9 cellular contexts compared by ENCODE assay signal in genomic region chr11:123020968-123021367, GRCh38. TPM values are rescaled to one million over a fixed set of nuclear protein-coding genes. Genes with fewer than 3 reads are reported as not detected.
DNase-seq lines count a peak whose midpoint lies in the region; ATAC-seq, FAIRE-seq and TF ChIP-seq lines count a peak whose summit lies in the region.
"Had no signal": no experiment of that assay in that cellular context is flagged by ENCODE, and none has a peak within 500 bp of the region (broad histone marks: within the 10 kb centered on the region; RNA-seq: fewer than 3 reads in every experiment).

No MANE protein-coding gene starts in this region.

- peaks cover 4% of the 10 kb centered on the region for H3K27me3 Mint-ChIP-seq in activated naive CD8-positive, alpha-beta T cell treated with anti-CD3 and anti-CD28 coated beads for 36 hours

- 42 to 47% methylated on average over 2 of the region's 2 CpGs for WGBS in thyroid gland, 2 donors

- no peaks in the 10 kb centered on the region for H4K20me1 ChIP-seq in OCI-LY3 (ENCODE audit: insufficient read depth, low read length)
- H4K20me1 ChIP-seq in keratinocyte (ENCODE audit: control insufficient read depth, extremely low read depth, insufficient read depth, low read length) = no peaks in the 10 kb centered on the region

- no peak for ATAC-seq in HG03521 (IDR thresholded peaks at IDR 0.05; ENCODE audit: unreplicated experiment)

- H3K36me3 ChIP-seq in BE2C (no peaks in the 10 kb centered on the region), OCI-LY3 (replicated peaks; ENCODE audit: low read depth, low read length) (no peaks in the 10 kb centered on the region), keratinocyte (ENCODE audit: control insufficient read depth in 2 of 2, extremely low read depth in 1 of 2, insufficient read depth in 2 of 2, low read length in 2 of 2) (no peaks in the 10 kb centered on the region), thyroid gland (no peaks in the 10 kb centered on the region)

- no peaks in the 10 kb centered on the region for H3K9me1 ChIP-seq in keratinocyte (ENCODE audit: control insufficient read depth, extremely low read depth, insufficient read depth, low read length)

- H3K36me3 Mint-ChIP-seq in activated naive CD8-positive, alpha-beta T cell treated with anti-CD3 and anti-CD28 coated beads for 36 hours = no peaks in the 10 kb centered on the region
- H3K36me3 Mint-ChIP-seq: IgD-negative memory B cell had no signal

- H3K4me3 ChIP-seq in BE2C (ENCODE audit: low read depth, low read length) (no peak overlapping the region), OCI-LY3 (ENCODE audit: low read length) (no peak overlapping the region), keratinocyte (ENCODE audit: control insufficient read depth in 2 of 3, extremely low read depth in 1 of 3, insufficient read depth in 2 of 3, low read depth in 1 of 3, low read length in 3 of 3) (no peak overlapping the region), thyroid gland (replicated peaks in 1 of 3) (no peak overlapping the region)

- H3K9ac ChIP-seq in OCI-LY3 (ENCODE audit: low read length) = no peak overlapping the region
- H3K9ac ChIP-seq in keratinocyte (ENCODE audit: control insufficient read depth, extremely low read depth, insufficient read depth, low read length) = no peak overlapping the region

- no peak overlapping the region for H3K27ac Mint-ChIP-seq in activated naive CD8-positive, alpha-beta T cell treated with anti-CD3 and anti-CD28 coated beads for 36 hours
- H3K27ac Mint-ChIP-seq: IgD-negative memory B cell had no signal

- H3K4me1 ChIP-seq in BE2C (no peaks in the 10 kb centered on the region; the same call in 1 of the 2 replicates), OCI-LY3 (ENCODE audit: low read length) (peaks cover 8% of the 10 kb centered on the region), keratinocyte (ENCODE audit: control insufficient read depth, extremely low read depth, insufficient read depth, low read length) (no peaks in the 10 kb centered on the region), thyroid gland (no peaks in the 10 kb centered on the region)

- intact Hi-C loops in thyroid gland (cut with DNase I) = loop anchor here (5.0 to 10.0 kb wide), 3 partner anchors 159 to 396 kb away; no protein-coding TSS in a partner anchor

- H3K9me3 Mint-ChIP-seq in activated naive CD8-positive, alpha-beta T cell treated with anti-CD3 and anti-CD28 coated beads for 36 hours = no peaks in the 10 kb centered on the region
- H3K9me3 Mint-ChIP-seq: IgD-negative memory B cell had no signal

- H3K9me3 ChIP-seq in BE2C (no peaks in the 10 kb centered on the region), OCI-LY3 (ENCODE audit: insufficient read depth, low read length) (no peaks in the 10 kb centered on the region), keratinocyte (ENCODE audit: control insufficient read depth, low read depth, low read length) (no peaks in the 10 kb centered on the region), thyroid gland (no peaks in the 10 kb centered on the region)

- H3K4me3 Mint-ChIP-seq in activated naive CD8-positive, alpha-beta T cell treated with anti-CD3 and anti-CD28 coated beads for 36 hours = no peak overlapping the region
- H3K4me3 Mint-ChIP-seq: IgD-negative memory B cell had no signal

- DNase-seq in BE2C (peak; percentile 51), GM13977 (ENCODE audit: low spot score) (peak; percentile 79), HK-2 (ENCODE audit: unreplicated experiment) (peak; percentile 23), keratinocyte (ENCODE audit: low read depth, low spot score) (no peak), thyroid gland (peak; percentile 13 to 32)
- peak; percentile 22 for DNase-seq in activated naive CD8-positive, alpha-beta T cell treated with anti-CD3 and anti-CD28 coated beads for 36 hours

- in situ Hi-C loops in GM13977 (cut with MboI; ENCODE audit: low pct_unique_long_range_greater_than_20kb, low sequenced_read_pairs, unreplicated experiment) = loop anchor here (10.0 to 25.0 kb wide), 2 partner anchors 156 to 409 kb away; no protein-coding TSS in a partner anchor

- peaks cover 11% of the 10 kb centered on the region for H3K4me1 Mint-ChIP-seq in activated naive CD8-positive, alpha-beta T cell treated with anti-CD3 and anti-CD28 coated beads for 36 hours

- TF ChIP-seq POLR2A in thyroid gland (IDR thresholded peaks at IDR 0.05) = no peak

- H3K27ac ChIP-seq in OCI-LY3 (ENCODE audit: low read length) (no peak overlapping the region), keratinocyte (ENCODE audit: control insufficient read depth, insufficient read depth, low read length) (no peak overlapping the region), thyroid gland (no peak overlapping the region)

- peaks cover 23% of the 10 kb centered on the region for H3K27me3 ChIP-seq in BE2C
- peaks cover 14% of the 10 kb centered on the region for H3K27me3 ChIP-seq in OCI-LY3 (ENCODE audit: low read depth, low read length)
- H3K27me3 ChIP-seq in keratinocyte (ENCODE audit: control insufficient read depth, extremely low read depth, insufficient read depth, low read length) = peaks cover 3% of the 10 kb centered on the region
- H3K27me3 ChIP-seq in thyroid gland = no peaks in the 10 kb centered on the region

- no peak overlapping the region for H3K4me2 ChIP-seq in OCI-LY3 (ENCODE audit: low read length)
- H3K4me2 ChIP-seq in keratinocyte (ENCODE audit: control insufficient read depth, extremely low read depth, insufficient read depth, low read depth, low read length) = no peak overlapping the region

- no peaks in the 10 kb centered on the region for H3K79me2 ChIP-seq in OCI-LY3 (ENCODE audit: low read length)
- H3K79me2 ChIP-seq in keratinocyte (ENCODE audit: control insufficient read depth, insufficient read depth, low read length) = no peaks in the 10 kb centered on the region

- H2AFZ ChIP-seq in OCI-LY3 (ENCODE audit: low read depth, low read length) (no peak overlapping the region), keratinocyte (ENCODE audit: control insufficient read depth, low read length) (no peak overlapping the region)

- dilution Hi-C loops in keratinocyte (cut with MboI; ENCODE audit: extremely low pct_ligation_motif_present, low sequenced_read_pairs) = no loop called here

- FAIRE-seq in keratinocyte (lab: Jason Lieb, UNC) = peak; percentile 69

- TF ChIP-seq CTCF in BE2C (IDR thresholded peaks at IDR 0.05; ENCODE audit: low read depth, low read length) = peak; percentile 79
- peak; percentile 78 for TF ChIP-seq CTCF in GM13977 (IDR thresholded peaks at IDR 0.05; ENCODE audit: extremely low read depth, insufficient read depth, missing control alignments)
- peak; percentile 69 for TF ChIP-seq CTCF in OCI-LY3 (IDR thresholded peaks at IDR 0.05; ENCODE audit: low read depth, low read length)
- TF ChIP-seq CTCF in keratinocyte (optimal IDR thresholded peaks at IDR 0.05 in 1 of 3, IDR thresholded peaks at IDR 0.05 in 1 of 3, conservative IDR thresholded peaks at IDR 0.05 in 1 of 3; ENCODE audit: extremely low read depth in 1 of 3, insufficient read depth in 2 of 3, low read length in 3 of 3) = peak; percentile 69 to 77 (median 69)
- peak in 5 of 6 experiments; percentile 16 to 66 (median 31) for TF ChIP-seq CTCF in thyroid gland (IDR thresholded peaks at IDR 0.05)

RNA-seq across cellular contexts. Expression of gene BSX, which starts 39.3 kb away (rescaled TPM):
- polyA plus RNA-seq in BE2C (2012; ENCODE audit: insufficient read depth, insufficient read length, low read depth) = not detected
- not detected for total RNA-seq in activated naive CD8-positive, alpha-beta T cell treated with anti-CD3 and anti-CD28 coated beads for 36 hours
- not detected in 3 replicates for polyA plus RNA-seq in keratinocyte
- not detected for polyA plus RNA-seq in keratinocyte (2011; ENCODE audit: low read depth)
- not detected in 2 replicates for polyA plus RNA-seq in keratinocyte (2011; cell fraction: cytosol; rRNA removed)
- polyA plus RNA-seq in keratinocyte (2011; cell fraction: nucleus; rRNA removed) = not detected in 2 replicates
- polyA plus RNA-seq in keratinocyte (2012; ENCODE audit: low replicate concordance) = not detected in 2 replicates
- not detected in 3 replicates for polyA minus RNA-seq in keratinocyte
- polyA minus RNA-seq in keratinocyte (2011; cell fraction: cytosol; rRNA and poly(A)+ RNA removed) = not detected
- polyA minus RNA-seq in keratinocyte (2011; cell fraction: nucleus; rRNA and poly(A)+ RNA removed) = not detected in 2 replicates
- not detected for total RNA-seq in thyroid gland
- polyA plus RNA-seq: IgD-negative memory B cell had no signal

RNA-seq across cellular contexts. Expression of gene HSPA8, which starts 41.0 kb away (rescaled TPM):
- 1,196 TPM for polyA plus RNA-seq in BE2C (2012; ENCODE audit: insufficient read depth, insufficient read length, low read depth)
- 1,000 to 10,000 TPM; 3,149 to 3,177 TPM for total RNA-seq in activated naive CD8-positive, alpha-beta T cell treated with anti-CD3 and anti-CD28 coated beads for 36 hours
- polyA plus RNA-seq in keratinocyte = 2,567 to 3,596 TPM (median 3,207 TPM) in 3 replicates
- 7,600 TPM for polyA plus RNA-seq in keratinocyte (2011; ENCODE audit: low read depth)
- 1,397 and 2,546 TPM in 2 replicates for polyA plus RNA-seq in keratinocyte (2011; cell fraction: cytosol; rRNA removed)
- 2,037 and 2,525 TPM in 2 replicates for polyA plus RNA-seq in keratinocyte (2011; cell fraction: nucleus; rRNA removed)
- 1,916 and 2,237 TPM in 2 replicates for polyA plus RNA-seq in keratinocyte (2012; ENCODE audit: low replicate concordance)
- polyA minus RNA-seq in keratinocyte = 3,035 to 4,185 TPM (median 3,746 TPM) in 3 replicates
- 1,174 TPM for polyA minus RNA-seq in keratinocyte (2011; cell fraction: cytosol; rRNA and poly(A)+ RNA removed)
- polyA minus RNA-seq in keratinocyte (2011; cell fraction: nucleus; rRNA and poly(A)+ RNA removed) = 1,345 and 2,183 TPM in 2 replicates
- 1,000 to 10,000 TPM in 1 of 4 donors, 100 to 1,000 TPM in 3; 641 to 1,030 (median 860) TPM for total RNA-seq in thyroid gland
